8 cellular contexts compared by ENCODE assay signal in the genomic region with DNA sequence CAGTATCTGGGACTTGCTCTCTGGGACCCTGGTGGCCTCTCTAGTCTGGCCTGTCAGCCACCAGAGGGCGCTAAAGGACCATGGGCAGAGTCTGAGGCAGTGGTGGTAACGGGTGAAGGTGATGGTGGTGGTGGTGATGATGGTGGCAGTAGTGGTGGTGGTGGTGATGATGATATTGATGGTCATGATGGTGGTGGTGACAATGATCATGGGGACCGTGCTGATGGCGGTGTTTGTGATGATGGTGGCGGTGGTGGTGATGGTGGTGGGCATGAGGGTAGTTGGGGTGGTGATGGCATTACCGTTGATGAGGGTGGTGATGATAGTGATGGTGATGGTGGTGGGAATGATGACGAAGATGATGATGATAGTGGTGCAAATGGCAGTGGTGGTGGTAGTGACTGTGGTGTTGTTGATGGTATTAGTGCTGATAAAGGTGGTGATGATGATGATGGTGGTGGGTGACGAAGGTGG. TPM values are rescaled to one million over a fixed set of nuclear protein-coding genes. Genes with fewer than 3 reads are reported as not detected.
DNase-seq lines count a peak whose midpoint lies in the region; ATAC-seq and TF ChIP-seq lines count a peak whose summit lies in the region.

No MANE protein-coding gene starts in this region.

- POLR2A ChIA-PET in BJ (lab: Charles Lee), result no interaction called here

- ATAC-seq in HG02885 (IDR thresholded peaks at IDR 0.05; ENCODE audit: poor library complexity, unreplicated experiment) (peak; percentile 55), HG03457 (IDR thresholded peaks at IDR 0.05; ENCODE audit: unreplicated experiment) (no peak), HG03280 (IDR thresholded peaks at IDR 0.05; ENCODE audit: unreplicated experiment) (no peak)

- DNase-seq in BJ (ENCODE audit: low read depth) (no peak), RPMI8226 (peak; percentile 80), head of caudate nucleus (peak; percentile 32 to 88 (median 71)), pulmonary artery endothelial cell (ENCODE audit: low read depth, low spot score) (peak; percentile 17)
- peak; percentile 86 for DNase-seq in activated naive CD4-positive, alpha-beta T cell treated with Interleukin-2 at 50 U/mL for 16 hours

- H3K27me3 ChIP-seq in BJ (ENCODE audit: control insufficient read depth, insufficient read depth, low read length), result no peaks in the 10 kb centered on the region

- H3K36me3 ChIP-seq in BJ (ENCODE audit: control insufficient read depth, insufficient read depth, low read length), result no peaks in the 10 kb centered on the region

- H3K4me3 ChIP-seq in BJ (ENCODE audit: low read depth, low read length), result no peak overlapping the region

- peak; percentile 86 for TF ChIP-seq CTCF in BJ (IDR thresholded peaks at IDR 0.05; ENCODE audit: insufficient read depth, low read depth, low read length)

- CTCF ChIA-PET in BJ (lab: Yijun Ruan, JAX), result interaction anchor here (0.9 to 11.8 kb wide), 8 partner anchors 8 to 462 kb away, joined by 3 to 519 read pairs (median 4); a partner anchor contains a TSS

- intact Hi-C loops in head of caudate nucleus (cut with DNase I), result loop anchor here (2.0 to 5.0 kb wide), 2 partner anchors 102 to 464 kb away; no protein-coding TSS in a partner anchor

RNA-seq across cellular contexts. Expression of a gene that starts 16.0 kb away (rescaled TPM):
- not detected in 2 replicates for polyA plus RNA-seq in BJ (2011; rRNA removed)
- not detected in 2 replicates for polyA minus RNA-seq in BJ (2011; rRNA and poly(A)+ RNA removed)
- total RNA-seq in pulmonary artery endothelial cell, result not detected in 2 replicates

RNA-seq across cellular contexts. Expression of a gene that starts 16.4 kb away (rescaled TPM):
- not detected in 2 replicates for polyA plus RNA-seq in BJ (2011; rRNA removed)
- 0.09 TPM in 1 of 2 replicates, not detected in the other for polyA minus RNA-seq in BJ (2011; rRNA and poly(A)+ RNA removed)
- 0.04 and 0.07 TPM in 2 replicates for total RNA-seq in pulmonary artery endothelial cell

RNA-seq across cellular contexts. Expression of a gene that starts 27.8 kb away (rescaled TPM):
- 16.3 and 30.5 TPM in 2 replicates for polyA plus RNA-seq in BJ (2011; rRNA removed)
- 18.0 and 20.7 TPM in 2 replicates for polyA minus RNA-seq in BJ (2011; rRNA and poly(A)+ RNA removed)
- 63.2 and 82.5 TPM in 2 replicates for total RNA-seq in pulmonary artery endothelial cell

RNA-seq across cellular contexts. Expression of a gene that starts 51.2 kb away (rescaled TPM):
- 479 and 875 TPM in 2 replicates for polyA plus RNA-seq in BJ (2011; rRNA removed)
- polyA minus RNA-seq in BJ (2011; rRNA and poly(A)+ RNA removed), result 860 and 873 TPM in 2 replicates
- total RNA-seq in pulmonary artery endothelial cell, result 176 and 197 TPM in 2 replicates
